In the genomic region with DNA sequence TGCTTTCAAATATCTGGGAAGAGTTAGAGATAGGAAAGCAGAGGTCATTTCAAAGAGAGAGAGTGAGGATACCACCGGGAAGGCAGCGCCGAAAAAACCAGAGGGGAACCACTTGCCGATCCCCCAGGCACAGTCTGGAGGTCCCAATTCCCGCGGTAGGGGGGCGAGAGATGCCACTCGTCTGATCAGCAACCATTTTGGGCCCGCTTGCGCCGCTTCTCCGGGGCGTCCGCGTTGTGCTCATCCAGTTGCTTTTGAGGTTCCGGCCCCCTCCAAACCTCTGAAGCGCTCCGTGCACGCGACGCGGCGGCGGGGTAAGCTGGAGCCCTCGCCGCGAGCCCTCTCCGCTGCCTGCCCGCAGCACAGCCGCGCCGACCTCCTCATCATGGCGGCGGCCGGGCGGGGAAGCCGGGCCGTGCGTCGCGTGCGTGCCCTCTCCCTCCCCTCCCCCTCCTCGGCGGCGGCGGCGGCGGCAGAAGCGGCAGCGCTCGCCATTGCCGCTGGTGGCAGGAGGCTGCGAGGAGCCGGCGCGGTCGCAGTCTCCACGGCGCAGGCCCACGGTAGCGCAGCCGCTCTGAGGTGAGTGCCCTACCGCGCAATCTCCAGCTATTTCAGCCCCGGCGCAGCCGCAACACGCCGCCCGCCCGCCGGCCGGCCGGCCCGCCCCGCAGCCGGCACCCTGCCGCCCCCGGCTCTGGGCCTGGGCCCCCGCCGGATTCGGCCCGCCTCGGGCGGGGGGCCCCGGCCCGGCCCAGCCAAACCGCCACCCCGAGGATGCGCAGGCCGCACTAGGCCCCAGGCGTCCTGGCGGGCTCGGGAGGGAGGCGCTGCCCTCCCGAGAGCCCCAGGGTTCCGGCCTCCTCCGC, we compare ENCODE assay signal across 8 cellular contexts. TPM values are rescaled to one million over a fixed set of nuclear protein-coding genes. Genes with fewer than 3 reads are reported as not detected.
A peak's percentile ranks its signal among the peaks of the same experiment; 100 is the strongest.
DNase-seq lines count a peak whose midpoint lies in the region; ATAC-seq and TF ChIP-seq lines count a peak whose summit lies in the region.

A gene (plus strand): TSS at position 475 of the 866 bp plus-strand sequence. CDS start 45,632 bp downstream, outside the sequence.

- peak within 1 kb of the TSS; percentile 92 for H3K4me3 ChIP-seq in kidney epithelial cell (ENCODE audit: low read depth, low read length)

- TF ChIP-seq CTCF in kidney epithelial cell (IDR thresholded peaks at IDR 0.05; ENCODE audit: insufficient read depth, low read length, poor library complexity, severe bottlenecking): no peak

- no peaks in the 10 kb centered on the region for H3K27me3 ChIP-seq in kidney epithelial cell (ENCODE audit: control insufficient read depth, insufficient read depth, low read length)

- DNase-seq in AG08396 (ENCODE audit: low spot score) (peak; percentile 95), NCI-H345 (lab: John Stamatoyannopoulos, UW) (peak; percentile 89), cerebellar cortex (ENCODE audit: low spot score) (peak; percentile 82), kidney epithelial cell (ENCODE audit: low read depth) (peak; percentile 41)
- peak; percentile 94 for DNase-seq in activated CD4-positive, CD25-positive, alpha-beta regulatory T cell treated with anti-CD3 and anti-CD28 coated beads, Interleukin-2, amount 50 U/mL, for 72 hours
- DNase-seq in stimulated activated CD4-positive, alpha-beta T cell treated with anti-CD3 and anti-CD28 coated beads, Interleukin-15, amount 100 ng/mL, for 24 hours: peak; percentile 93

- H3K36me3 ChIP-seq in kidney epithelial cell (ENCODE audit: control insufficient read depth, insufficient read depth, low read length): no peaks in the 10 kb centered on the region

- ATAC-seq in GM18870 (IDR thresholded peaks at IDR 0.05; ENCODE audit: unreplicated experiment) (peak; percentile 50), HG03135 (IDR thresholded peaks at IDR 0.05; ENCODE audit: unreplicated experiment) (peak; percentile 75)

RNA-seq across cellular contexts. Expression of the gene that starts here (rescaled TPM):
- 7.1 and 9.3 TPM in 2 replicates for total RNA-seq in kidney epithelial cell

Comparison
In these comparisons a context has a peak if more than half of its experiments do, and no peak if none do; other contexts are left out.
1. Peak in every context shown above with its lines: DNase-seq, ATAC-seq and H3K4me3 ChIP-seq.
2. DNase-seq: peak in every context shown above with its lines; median percentile 95 in AG08396; 94 in activated CD4-positive, CD25-positive, alpha-beta regulatory T cell treated with anti-CD3 and anti-CD28 coated beads, Interleukin-2, amount 50 U/mL, for 72 hours; 93 in stimulated activated CD4-positive, alpha-beta T cell treated with anti-CD3 and anti-CD28 coated beads, Interleukin-15, amount 100 ng/mL, for 24 hours; 89 in NCI-H345; 82 in cerebellar cortex; 41 in kidney epithelial cell.